In genomic region chr19:6661509-6662244, GRCh38 we compare ENCODE assay signal across 1 cellular context.
A peak's percentile ranks its signal among the peaks of the same experiment; 100 is the strongest.
TF ChIP-seq lines count a peak whose summit lies in the region.
"Not testable (repeated sequence)": the region's sequence is repeated elsewhere in the genome, so short reads cannot be mapped to it uniquely, and the experiment has no call there.

No MANE protein-coding gene starts in this region.

TF ChIP-seq in K562, 482 proteins besides CTCF, POLR2A, EP300 and RAD21:
- TF ChIP-seq MEIS2 (IDR thresholded peaks at IDR 0.05; ENCODE audit: partially characterized antibody) = peak; percentile 88
- TF ChIP-seq, protein P1, sequence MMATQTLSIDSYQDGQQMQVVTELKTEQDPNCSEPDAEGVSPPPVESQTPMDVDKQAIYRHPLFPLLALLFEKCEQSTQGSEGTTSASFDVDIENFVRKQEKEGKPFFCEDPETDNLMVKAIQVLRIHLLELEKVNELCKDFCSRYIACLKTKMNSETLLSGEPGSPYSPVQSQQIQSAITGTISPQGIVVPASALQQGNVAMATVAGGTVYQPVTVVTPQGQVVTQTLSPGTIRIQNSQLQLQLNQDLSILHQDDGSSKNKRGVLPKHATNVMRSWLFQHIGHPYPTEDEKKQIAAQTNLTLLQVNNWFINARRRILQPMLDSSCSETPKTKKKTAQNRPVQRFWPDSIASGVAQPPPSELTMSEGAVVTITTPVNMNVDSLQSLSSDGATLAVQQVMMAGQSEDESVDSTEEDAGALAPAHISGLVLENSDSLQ (IDR thresholded peaks at IDR 0.05) = peak; percentile 72
- TF ChIP-seq, protein P2, sequence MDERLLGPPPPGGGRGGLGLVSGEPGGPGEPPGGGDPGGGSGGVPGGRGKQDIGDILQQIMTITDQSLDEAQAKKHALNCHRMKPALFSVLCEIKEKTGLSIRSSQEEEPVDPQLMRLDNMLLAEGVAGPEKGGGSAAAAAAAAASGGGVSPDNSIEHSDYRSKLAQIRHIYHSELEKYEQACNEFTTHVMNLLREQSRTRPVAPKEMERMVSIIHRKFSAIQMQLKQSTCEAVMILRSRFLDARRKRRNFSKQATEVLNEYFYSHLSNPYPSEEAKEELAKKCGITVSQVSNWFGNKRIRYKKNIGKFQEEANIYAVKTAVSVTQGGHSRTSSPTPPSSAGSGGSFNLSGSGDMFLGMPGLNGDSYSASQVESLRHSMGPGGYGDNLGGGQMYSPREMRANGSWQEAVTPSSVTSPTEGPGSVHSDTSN (CRISPR knock-in tag; IDR thresholded peaks at IDR 0.05; ENCODE audit: low read depth) = not testable (repeated sequence)
- TF ChIP-seq, protein P2 (tag; conservative IDR thresholded peaks at IDR 0.05; ENCODE audit: low read depth) = peak; percentile 73
